In genomic region chr6:12007915-12008286, GRCh38 we compare ENCODE assay signal across 1 cellular context.
TF ChIP-seq lines count a peak whose summit lies in the region.

No MANE protein-coding gene starts in this region.

TF ChIP-seq in K562, 482 proteins besides CTCF, POLR2A, EP300 and RAD21:
- TF ChIP-seq ZBTB40 (IDR thresholded peaks at IDR 0.05) (0 out of 2 replicates have a peak, but pooled peaks have one; percentile 6), ZBTB40 (CRISPR knock-in tag; IDR thresholded peaks at IDR 0.05) (no peak), RHOXF2B (CRISPR knock-in tag; conservative IDR thresholded peaks at IDR 0.05) (0 out of 2 replicates have a peak, but pooled peaks have one; percentile 35), ZNF584 (CRISPR knock-in tag; IDR thresholded peaks at IDR 0.05; ENCODE audit: low read depth) (0 out of 2 replicates have a peak, but pooled peaks have one; percentile 4), EWSR1 (IDR thresholded peaks at IDR 0.05; ENCODE audit: borderline replicate concordance, low read depth, partially characterized antibody) (no peak), FOXJ2 (tag; IDR thresholded peaks at IDR 0.05) (peak; percentile 55; the same call in 1 of the 2 replicates), BACH1 (tag; IDR thresholded peaks at IDR 0.05) (0 out of 2 replicates have a peak, but pooled peaks have one; percentile 47), STAT5A (IDR thresholded peaks at IDR 0.05; ENCODE audit: borderline replicate concordance, low read length) (no peak)
